In genomic region chrX:63503541-63503940, GRCh38 we compare ENCODE assay signal across 14 cellular contexts.
DNase-seq lines count a peak whose midpoint lies in the region; ATAC-seq and TF ChIP-seq lines count a peak whose summit lies in the region.
"Had no signal": no experiment of that assay in that cellular context is flagged by ENCODE, and none has a peak within 500 bp of the region (broad histone marks: within the 10 kb centered on the region; RNA-seq: fewer than 3 reads in every experiment).

No MANE protein-coding gene starts in this region.

- H3K4me3 ChIP-seq in GM23338, result no peak overlapping the region
- H3K4me3 ChIP-seq in fibroblast of pulmonary artery (replicated peaks; ENCODE audit: low read depth, low read length), result no peak overlapping the region
- no peak overlapping the region for H3K4me3 ChIP-seq in osteoblast (ENCODE audit: insufficient read depth, low read length)
- H3K4me3 ChIP-seq in adrenal gland, result no peak overlapping the region

- peaks cover 1% of the 10 kb centered on the region for H3K27me3 Mint-ChIP-seq in GM23338 (ENCODE audit: insufficient read depth, low read depth, poor library complexity)

- no peaks in the 10 kb centered on the region for H3F3A ChIP-seq in GM23338 (replicated peaks; ENCODE audit: low read depth)

- peak; percentile 80 for DNase-seq in GM23338 (ENCODE audit: low spot score)
- peak; percentile 9 for DNase-seq in RWPE1 (ENCODE audit: low spot score)
- peak; percentile 54 for DNase-seq in fibroblast of pulmonary artery (ENCODE audit: low read depth)
- no peak for DNase-seq in osteoblast (ENCODE audit: insufficient read length, low spot score, missing footprints)
- no peak for DNase-seq in adrenal gland
- no peak for DNase-seq in NCI-H128 (lab: John Stamatoyannopoulos, UW; ENCODE audit: unreplicated experiment)
- DNase-seq in activated T-cell treated with anti-CD3 and anti-CD28 coated beads for 4 hours, result no peak
- DNase-seq: activated CD4-positive, alpha-beta T cell treated with anti-CD3 and anti-CD28 coated beads, Interleukin-2, amount 50 U/mL, for 1 hour; Calu3; effector CD4-positive, alpha-beta T cell; hypothalamus; MM.1S; NCI-H524 treated with DMSO at 0.1 percent for 48 hours had no signal

- no peak for TF ChIP-seq CTCF in GM23338 (conservative IDR thresholded peaks at IDR 0.05; ENCODE audit: low read depth in 2 of 2)
- no peak for TF ChIP-seq CTCF in RWPE1 (conservative IDR thresholded peaks at IDR 0.05; ENCODE audit: low read depth)
- no peak for TF ChIP-seq CTCF in fibroblast of pulmonary artery (IDR thresholded peaks at IDR 0.05; ENCODE audit: low read length, missing control alignments)
- no peak for TF ChIP-seq CTCF in osteoblast (IDR thresholded peaks at IDR 0.05; ENCODE audit: extremely low read depth, low read depth, low read length)
- TF ChIP-seq CTCF in adrenal gland (IDR thresholded peaks at IDR 0.05), result no peak

- H3K36me3 ChIP-seq in GM23338 (ENCODE audit: insufficient read depth) (no peaks in the 10 kb centered on the region), osteoblast (ENCODE audit: insufficient read depth, low read length) (no peaks in the 10 kb centered on the region), adrenal gland (replicated peaks in 1 of 2) (no peaks in the 10 kb centered on the region)

- H3K36me3 Mint-ChIP-seq in GM23338 (ENCODE audit: low read depth), result peaks cover 15% of the 10 kb centered on the region; the same call in 2 of the 3 replicates

- H4K20me1 ChIP-seq in GM23338 (replicated peaks; ENCODE audit: insufficient read depth) (no peaks in the 10 kb centered on the region), osteoblast (ENCODE audit: insufficient read depth, low read length) (no peaks in the 10 kb centered on the region)

- H3K9me2 ChIP-seq in GM23338 (ENCODE audit: insufficient read depth), result no peaks in the 10 kb centered on the region

- H3K9me3 Mint-ChIP-seq in GM23338, result no peaks in the 10 kb centered on the region

- H3K9me3 ChIP-seq in osteoblast (ENCODE audit: low read depth, low read length) (no peaks in the 10 kb centered on the region), adrenal gland (replicated peaks in 1 of 3) (no peaks in the 10 kb centered on the region)

- peak overlapping the region; percentile 24; the same call in 1 of the 2 replicates for H3K4me2 ChIP-seq in GM23338
- peak overlapping the region; percentile 26 for H3K4me2 ChIP-seq in osteoblast (ENCODE audit: insufficient read depth, low read length)

- POLR2A ChIA-PET in RWPE1 (lab: Yijun Ruan, JAX; ENCODE audit: low non-redundant PET), result no interaction called here

- H2AFZ ChIP-seq in GM23338 (no peak overlapping the region), osteoblast (ENCODE audit: low read length) (no peak overlapping the region)

- intact Hi-C loops in adrenal gland (cut with DNase I), result no loop called here

- H3K4me3 Mint-ChIP-seq in GM23338, result peak overlapping the region; percentile 41

- H3K27ac ChIP-seq in GM23338 (ENCODE audit: low read depth), result peak overlapping the region; percentile 91
- no peak overlapping the region for H3K27ac ChIP-seq in RWPE1
- no peak overlapping the region for H3K27ac ChIP-seq in osteoblast (ENCODE audit: low read depth, low read length)
- H3K27ac ChIP-seq in adrenal gland, result no peak overlapping the region

- no peak for TF ChIP-seq POLR2A in adrenal gland (IDR thresholded peaks at IDR 0.05)

- H3K4me1 ChIP-seq in GM23338 (ENCODE audit: insufficient read depth), result peaks cover 7% of the 10 kb centered on the region; the same call in 1 of the 2 replicates
- peaks cover 15% of the 10 kb centered on the region for H3K4me1 ChIP-seq in osteoblast (ENCODE audit: insufficient read depth, low read length)
- H3K4me1 ChIP-seq in adrenal gland (replicated peaks in 1 of 2), result no peaks in the 10 kb centered on the region

- no peaks in the 10 kb centered on the region for H3K27me3 ChIP-seq in GM23338 (ENCODE audit: insufficient read depth)
- H3K27me3 ChIP-seq in osteoblast (ENCODE audit: insufficient read depth, low read length), result no peaks in the 10 kb centered on the region
- no peaks in the 10 kb centered on the region for H3K27me3 ChIP-seq in adrenal gland

- H3K4me1 Mint-ChIP-seq in GM23338, result peaks cover 22% of the 10 kb centered on the region

- peak overlapping the region; percentile 97 for H3K27ac Mint-ChIP-seq in GM23338

- ATAC-seq in GM23338 (peak; percentile 96), HG03025 (IDR thresholded peaks at IDR 0.05; ENCODE audit: low FRiP score, unreplicated experiment) (no peak)

- CTCF ChIA-PET in RWPE1 (lab: Yijun Ruan, JAX), result no interaction called here

- no peaks in the 10 kb centered on the region for H3K79me2 ChIP-seq in GM23338 (replicated peaks; ENCODE audit: insufficient read depth)
- peaks cover 6% of the 10 kb centered on the region for H3K79me2 ChIP-seq in osteoblast (ENCODE audit: insufficient read depth, low read length)

- 20 to 67% (median 35%) methylated on average over 1 of the region's 1 CpG for WGBS in adrenal gland, 4 donors

TF ChIP-seq in GM23338, 12 proteins besides CTCF, POLR2A, EP300 and RAD21 (continues in another document):
- TF ChIP-seq POLR2AphosphoS5 (IDR thresholded peaks at IDR 0.05; ENCODE audit: low read depth), result no peak
- TF ChIP-seq JUNB (IDR thresholded peaks at IDR 0.05; ENCODE audit: unreplicated experiment), result no peak
- no peak for TF ChIP-seq CREB1 (CRISPR knock-in tag; IDR thresholded peaks at IDR 0.05; ENCODE audit: low read depth)
- no peak for TF ChIP-seq ZNF114 (CRISPR knock-in tag; IDR thresholded peaks at IDR 0.05)
- TF ChIP-seq ETS1 (IDR thresholded peaks at IDR 0.05), result no peak
- TF ChIP-seq STAT1 (IDR thresholded peaks at IDR 0.05; ENCODE audit: unreplicated experiment), result no peak
- TF ChIP-seq EZH2phosphoT487 (IDR thresholded peaks at IDR 0.05; ENCODE audit: unreplicated experiment), result no peak
- no peak for TF ChIP-seq REST (IDR thresholded peaks at IDR 0.05; ENCODE audit: unreplicated experiment)

Comparison
In these comparisons a context has a peak if more than half of its experiments do, and no peak if none do; other contexts are left out.
1. DNase-seq: peak in GM23338 (single experiment), RWPE1 (single experiment) and fibroblast of pulmonary artery (single experiment); none in osteoblast (single experiment), adrenal gland (0 of 7), NCI-H128 (single experiment) and activated T-cell treated with anti-CD3 and anti-CD28 coated beads for 4 hours (single experiment).